In genomic region chr3:39721076-39721475, GRCh38 we compare ENCODE assay signal across 1 cellular context.
TF ChIP-seq lines count a peak whose summit lies in the region.

No MANE protein-coding gene starts in this region.

TF ChIP-seq in GM23338, 12 proteins besides CTCF, POLR2A, EP300 and RAD21 (continued from another document):
- no peak for TF ChIP-seq ETS1 (IDR thresholded peaks at IDR 0.05)
- no peak for TF ChIP-seq ZNF331 (CRISPR knock-in tag; IDR thresholded peaks at IDR 0.05; ENCODE audit: low read depth)
- TF ChIP-seq STAT1 (IDR thresholded peaks at IDR 0.05; ENCODE audit: unreplicated experiment), result no peak
